8 cellular contexts compared by ENCODE assay signal in genomic region chr16:11794991-11795886, GRCh38. TPM values are rescaled to one million over a fixed set of nuclear protein-coding genes. Genes with fewer than 3 reads are reported as not detected.
DNase-seq lines count a peak whose midpoint lies in the region; TF ChIP-seq lines count a peak whose summit lies in the region.

No MANE protein-coding gene starts in this region.

- H3K4me3 ChIP-seq in GM06990 (replicated peaks; ENCODE audit: low read depth, low read length) = peak overlapping the region; percentile 78
- H3K4me3 ChIP-seq in Peyer's patch = peak overlapping the region in 2 of 4 donors; percentile 89
- H3K4me3 ChIP-seq in rectal smooth muscle tissue (ENCODE audit: low read length) = peak overlapping the region; percentile 84

- TF ChIP-seq CTCF in GM06990 (IDR thresholded peaks at IDR 0.05; ENCODE audit: insufficient read depth, low read length, poor library complexity, severe bottlenecking) (no peak), Peyer's patch (IDR thresholded peaks at IDR 0.05) (no peak)

- H3K4me1 ChIP-seq in Peyer's patch = peaks cover 4 to 69% (median 21%) of the 10 kb centered on the region in 4 donors
- peaks cover 14% of the 10 kb centered on the region for H3K4me1 ChIP-seq in rectal smooth muscle tissue (ENCODE audit: control insufficient read depth, insufficient read depth, low read length)

- peaks cover 5% of the 10 kb centered on the region for H3K36me3 ChIP-seq in GM06990 (ENCODE audit: control insufficient read depth, insufficient read depth, low read length)
- H3K36me3 ChIP-seq in Peyer's patch = no peaks in the 10 kb centered on the region
- H3K36me3 ChIP-seq in rectal smooth muscle tissue (ENCODE audit: control insufficient read depth, insufficient read depth, low read length) = peaks cover 7% of the 10 kb centered on the region

- TF ChIP-seq POLR2A in Peyer's patch (IDR thresholded peaks at IDR 0.05) (no peak), erythroblast (IDR thresholded peaks at IDR 0.05; ENCODE audit: low read length) (no peak)

- no peaks in the 10 kb centered on the region for H3K9me3 ChIP-seq in Peyer's patch

- peak overlapping the region; percentile 88 to 98 (median 94) for H3K27ac ChIP-seq in Peyer's patch
- H3K27ac ChIP-seq in rectal smooth muscle tissue (ENCODE audit: low read depth, low read length) = peak overlapping the region; percentile 92

- H3K27me3 ChIP-seq in GM06990 (replicated peaks; ENCODE audit: control insufficient read depth, insufficient read depth, low read length) (no peaks in the 10 kb centered on the region), Peyer's patch (no peaks in the 10 kb centered on the region), rectal smooth muscle tissue (ENCODE audit: control insufficient read depth, insufficient read depth, low read length) (no peaks in the 10 kb centered on the region)

- H3K9ac ChIP-seq in rectal smooth muscle tissue (ENCODE audit: low read length) = no peak overlapping the region

- no peak for DNase-seq in GM06990 (ENCODE audit: extremely low read depth, insufficient read length)
- no peak for DNase-seq in Peyer's patch
- DNase-seq in erythroblast (lab: John Stamatoyannopoulos, UW) = peak; percentile 33 to 45
- no peak for DNase-seq in SIG-M5 treated with dmso at 0.1 percent for 504 hours (lab: John Stamatoyannopoulos, UW; ENCODE audit: unreplicated experiment)
- no peak for DNase-seq in NOMO-1 treated with DMSO at 0.1 percent for 48 hours (lab: John Stamatoyannopoulos, UW; ENCODE audit: unreplicated experiment)
- DNase-seq in central memory CD4-positive, alpha-beta T cell = no peak
- DNase-seq in ureter (ENCODE audit: low spot score) = no peak

RNA-seq across cellular contexts. Expression of gene ZC3H7A, which starts 1.8 kb away (rescaled TPM):
- 100 to 1,000 TPM in 1 of 4 donors, 10 to 100 TPM in 3; 54.9 to 122 (median 72.5) TPM for total RNA-seq in Peyer's patch
- total RNA-seq in ureter = 64.1 TPM

RNA-seq across cellular contexts. Expression of gene TXNDC11, which starts 52.6 kb away (rescaled TPM):
- total RNA-seq in Peyer's patch (10 to 100 TPM; 69.3 to 89.4 (median 76.9) TPM), ureter (49.9 TPM)

RNA-seq across cellular contexts. Expression of gene RSL1D1, which starts 56.1 kb away (rescaled TPM):
- total RNA-seq in Peyer's patch (10 to 100 TPM; 45.2 to 83.2 (median 54.3) TPM), ureter (170 TPM)

Comparison
In these comparisons a context has a peak if more than half of its experiments do, and no peak if none do; other contexts are left out.
1. DNase-seq: peak in erythroblast (2 of 2); none in GM06990 (single experiment), Peyer's patch (0 of 3), SIG-M5 treated with dmso at 0.1 percent for 504 hours (single experiment), NOMO-1 treated with DMSO at 0.1 percent for 48 hours (single experiment), central memory CD4-positive, alpha-beta T cell (single experiment) and ureter (single experiment).